In the genomic region with DNA sequence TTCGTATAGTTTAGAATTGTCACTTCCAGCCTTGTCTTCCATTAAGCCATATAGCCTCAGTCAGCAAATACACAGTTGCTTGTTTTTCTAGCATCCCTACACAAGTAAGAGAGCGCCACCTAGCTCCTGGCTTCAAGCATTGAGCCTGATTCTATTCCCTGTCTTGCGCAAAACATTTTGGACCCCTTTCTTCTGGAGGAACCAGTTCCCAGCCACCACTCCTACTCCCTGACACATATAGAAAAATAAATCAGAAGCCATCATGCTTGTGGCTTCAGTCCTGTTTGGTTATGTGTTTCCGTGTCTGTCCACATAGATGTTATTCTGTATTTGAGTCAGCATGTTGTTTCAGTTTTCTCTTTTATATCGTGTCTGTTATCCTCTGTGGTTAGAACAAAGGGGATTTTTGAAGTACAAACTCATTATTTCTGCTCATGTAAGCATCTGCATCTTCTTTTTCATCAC, we compare ENCODE assay signal across 1 cellular context.
TF ChIP-seq lines count a peak whose summit lies in the region.

No MANE protein-coding gene starts in this region.

TF ChIP-seq in GM23338, 12 proteins besides CTCF, POLR2A, EP300 and RAD21 (continued from another document):
- no peak for TF ChIP-seq ETS1 (IDR thresholded peaks at IDR 0.05)
- no peak for TF ChIP-seq STAT1 (IDR thresholded peaks at IDR 0.05; ENCODE audit: unreplicated experiment)
- TF ChIP-seq NANOG (IDR thresholded peaks at IDR 0.05; ENCODE audit: borderline replicate concordance) = no peak
- TF ChIP-seq JUNB (IDR thresholded peaks at IDR 0.05; ENCODE audit: unreplicated experiment) = no peak
- no peak for TF ChIP-seq ZNF114 (CRISPR knock-in tag; IDR thresholded peaks at IDR 0.05)
- no peak for TF ChIP-seq POLR2AphosphoS5 (IDR thresholded peaks at IDR 0.05; ENCODE audit: low read depth)
